Comparison of ENCODE assay signal across 19 cellular contexts in the genomic region with DNA sequence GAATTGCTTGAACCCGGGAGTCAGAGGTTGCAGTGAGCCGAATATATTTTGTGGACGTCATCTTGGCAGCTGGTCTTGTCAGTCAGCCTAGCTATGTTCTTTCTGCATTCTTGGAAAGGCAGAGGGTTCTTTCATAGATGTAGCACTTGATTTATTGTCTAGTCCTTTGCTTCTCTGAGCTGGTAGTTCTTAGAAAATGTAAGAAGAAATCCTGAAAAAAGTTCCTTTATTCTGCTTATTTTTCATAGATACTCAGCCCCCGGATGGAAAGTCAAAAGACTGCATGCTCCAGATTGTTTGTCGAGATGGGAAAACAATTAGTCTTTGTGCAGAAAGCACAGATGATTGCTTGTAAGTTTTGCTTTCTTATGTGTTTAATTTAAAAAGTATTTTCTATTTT.
"Had no signal": no experiment of that assay in that cellular context is flagged by ENCODE, and none has a peak within 500 bp of the region (broad histone marks: within the 10 kb centered on the region; RNA-seq: fewer than 3 reads in every experiment).

No MANE protein-coding gene starts in this region.

- ATAC-seq: activated CD8-positive, alpha-beta memory T cell treated with anti-CD3 and anti-CD28 coated beads, Interleukin-2, amount 10 ng/mL, durations not matched to agents 7 days and 5 days; lower lobe of right lung; right lobe of liver; stimulated activated naive B cell treated with anti-CD40 and anti-IgM and Interleukin-4, amounts not matched to agents 10 μg/mL and 1 μg/mL and 100 μg/mL, for 72 hours; T-cell had no signal

- DNase-seq: activated CD4-positive, alpha-beta memory T cell treated with anti-CD3 and anti-CD28 coated beads, Interleukin-2, amount 10 ng/mL, durations not matched to agents 7 days and 5 days; activated CD4-positive, alpha-beta T cell treated with anti-CD3 and anti-CD28 coated beads for 48 hours; activated CD4-positive, CD25-positive, alpha-beta regulatory T cell; activated CD8-positive, alpha-beta memory T cell treated with anti-CD3 and anti-CD28 coated beads, Interleukin-2, amount 10 ng/mL, durations not matched to agents 7 days and 5 days; activated naive CD4-positive, alpha-beta T cell; activated naive CD8-positive, alpha-beta T cell treated with anti-CD3 and anti-CD28 coated beads, Interleukin-2, amount 10 ng/mL, durations not matched to agents 7 days and 5 days; central memory CD4-positive, alpha-beta T cell; colonic mucosa; erythroblast; glutamatergic neuron; lower lobe of right lung; right lobe of liver; SK-N-SH; spleen; stimulated activated naive B cell treated with anti-CD40 and anti-IgM and Interleukin-4, amounts not matched to agents 10 μg/mL and 1 μg/mL and 100 μg/mL, for 72 hours; T-cell; tibial artery had no signal

- H3K9me3 ChIP-seq: colonic mucosa, lower lobe of right lung, right lobe of liver, SK-N-SH, tibial artery, vagina had no signal

- H3K9me3 Mint-ChIP-seq: activated CD4-positive, alpha-beta memory T cell treated with anti-CD3 and anti-CD28 coated beads, Interleukin-2, amount 10 ng/mL, durations not matched to agents 7 days and 5 days; activated naive CD8-positive, alpha-beta T cell treated with anti-CD3 and anti-CD28 coated beads, Interleukin-2, amount 10 ng/mL, durations not matched to agents 7 days and 5 days; stimulated activated naive B cell treated with anti-CD40 and anti-IgM and Interleukin-4, amounts not matched to agents 10 μg/mL and 1 μg/mL and 100 μg/mL, for 72 hours; T-cell had no signal

- H3K4me1 Mint-ChIP-seq: activated CD4-positive, alpha-beta memory T cell treated with anti-CD3 and anti-CD28 coated beads, Interleukin-2, amount 10 ng/mL, durations not matched to agents 7 days and 5 days had no signal

- H3K27ac ChIP-seq: colonic mucosa, lower lobe of right lung, right lobe of liver, spleen, tibial artery, vagina had no signal

- H3K4me3 Mint-ChIP-seq: activated CD4-positive, alpha-beta memory T cell treated with anti-CD3 and anti-CD28 coated beads, Interleukin-2, amount 10 ng/mL, durations not matched to agents 7 days and 5 days; activated CD8-positive, alpha-beta memory T cell treated with anti-CD3 and anti-CD28 coated beads, Interleukin-2, amount 10 ng/mL, durations not matched to agents 7 days and 5 days; activated naive CD8-positive, alpha-beta T cell treated with anti-CD3 and anti-CD28 coated beads, Interleukin-2, amount 10 ng/mL, durations not matched to agents 7 days and 5 days; brain; stimulated activated naive B cell treated with anti-CD40 and anti-IgM and Interleukin-4, amounts not matched to agents 10 μg/mL and 1 μg/mL and 100 μg/mL, for 72 hours; T-cell had no signal

- H3K36me3 ChIP-seq: colonic mucosa had no signal

- H3K27ac Mint-ChIP-seq: activated CD4-positive, alpha-beta memory T cell treated with anti-CD3 and anti-CD28 coated beads, Interleukin-2, amount 10 ng/mL, durations not matched to agents 7 days and 5 days; activated CD8-positive, alpha-beta memory T cell treated with anti-CD3 and anti-CD28 coated beads, Interleukin-2, amount 10 ng/mL, durations not matched to agents 7 days and 5 days; activated naive CD8-positive, alpha-beta T cell treated with anti-CD3 and anti-CD28 coated beads, Interleukin-2, amount 10 ng/mL, durations not matched to agents 7 days and 5 days; stimulated activated naive B cell treated with anti-CD40 and anti-IgM and Interleukin-4, amounts not matched to agents 10 μg/mL and 1 μg/mL and 100 μg/mL, for 72 hours; T-cell had no signal

- H3K4me3 ChIP-seq: colonic mucosa, lower lobe of right lung, right lobe of liver, spleen, tibial artery, vagina had no signal

- H3K27me3 ChIP-seq: colonic mucosa, right lobe of liver, spleen, tibial artery, vagina had no signal

- H3K27me3 Mint-ChIP-seq: activated CD4-positive, alpha-beta memory T cell treated with anti-CD3 and anti-CD28 coated beads, Interleukin-2, amount 10 ng/mL, durations not matched to agents 7 days and 5 days; activated CD8-positive, alpha-beta memory T cell treated with anti-CD3 and anti-CD28 coated beads, Interleukin-2, amount 10 ng/mL, durations not matched to agents 7 days and 5 days; activated naive CD8-positive, alpha-beta T cell treated with anti-CD3 and anti-CD28 coated beads, Interleukin-2, amount 10 ng/mL, durations not matched to agents 7 days and 5 days; brain; stimulated activated naive B cell treated with anti-CD40 and anti-IgM and Interleukin-4, amounts not matched to agents 10 μg/mL and 1 μg/mL and 100 μg/mL, for 72 hours; T-cell had no signal

- H3K4me1 ChIP-seq: colonic mucosa, lower lobe of right lung, right lobe of liver, vagina had no signal
